8 cellular contexts compared by ENCODE assay signal in genomic region chr17:28416703-28417311, GRCh38. TPM values are rescaled to one million over a fixed set of nuclear protein-coding genes. Genes with fewer than 3 reads are reported as not detected.
A peak's percentile ranks its signal among the peaks of the same experiment; 100 is the strongest.
DNase-seq lines count a peak whose midpoint lies in the region; ATAC-seq and TF ChIP-seq lines count a peak whose summit lies in the region.

No MANE protein-coding gene starts in this region.

- no peak overlapping the region for H3K4me3 ChIP-seq in body of pancreas

- no peak overlapping the region for H3K27ac ChIP-seq in body of pancreas

- intact Hi-C loops in body of pancreas (cut with DNase I) = no loop called here

- H3K4me1 ChIP-seq in body of pancreas = no peaks in the 10 kb centered on the region

- ATAC-seq in body of pancreas = peak; percentile 96

- peak; percentile 49 to 74 (median 70) for TF ChIP-seq CTCF in body of pancreas (IDR thresholded peaks at IDR 0.05)

- 12 to 18% methylated on average over 9 to 13 of the region's 13 CpGs for WGBS in body of pancreas, 2 donors

- H3K36me3 ChIP-seq in body of pancreas (replicated peaks in 1 of 2; ENCODE audit: insufficient read depth in 1 of 2, low read depth in 2 of 2) = no peaks in the 10 kb centered on the region

- H3K27me3 ChIP-seq in body of pancreas = no peaks in the 10 kb centered on the region

- TF ChIP-seq POLR2A in body of pancreas (IDR thresholded peaks at IDR 0.05) = no peak

- H3K9me3 ChIP-seq in body of pancreas = no peaks in the 10 kb centered on the region

- DNase-seq in NK-92 treated with Interleukin-12 subunit alpha and Interleukin-12 subunit beta, amount 100 ng/mL, for 24 hours (lab: John Stamatoyannopoulos, UW) = peak; percentile 3
- DNase-seq in NK-92 (lab: John Stamatoyannopoulos, UW; ENCODE audit: unreplicated experiment) (no peak), NCI-H1092 treated with DMSO at 0.1 percent for 48 hours (lab: John Stamatoyannopoulos, UW) (peak; percentile 67), T follicular helper cell (ENCODE audit: low read depth) (peak; percentile 14), body of pancreas (peak; percentile 72 to 81 (median 80)), islet precursor cell (peak; percentile 93), middle frontal gyrus (ENCODE audit: extremely low spot score, low spot score) (no peak)
- peak; percentile 63 for DNase-seq in stimulated activated CD4-positive, alpha-beta T cell treated with anti-CD3 and anti-CD28 coated beads, Interleukin-4, amount 100 ng/mL, for 24 hours

RNA-seq across cellular contexts. Expression of gene SLC46A1, which starts 10.8 kb away (rescaled TPM):
- total RNA-seq in body of pancreas = 10 to 100 TPM in 1 of 2 donors, 1 to 10 TPM in 1; 8.6 to 17.6 TPM

RNA-seq across cellular contexts. Expression of gene SARM1, which starts 45.3 kb away (rescaled TPM):
- total RNA-seq in body of pancreas = 10 to 100 TPM; 13.7 to 33.9 TPM

RNA-seq across cellular contexts. Expression of gene VTN, which starts 46.7 kb away (rescaled TPM):
- 1 to 10 TPM; 4.2 to 6.6 TPM for total RNA-seq in body of pancreas

RNA-seq across cellular contexts. Expression of gene SEBOX, which starts 51.8 kb away (rescaled TPM):
- not detected for total RNA-seq in body of pancreas

RNA-seq across cellular contexts. Expression of gene SLC13A2, which starts 56.6 kb away (rescaled TPM):
- total RNA-seq in body of pancreas = 1 to 10 TPM in 1 of 2 donors, not detected in 1; 1.8 TPM

Comparison
In these comparisons a context has a peak if more than half of its experiments do, and no peak if none do; other contexts are left out.
1. DNase-seq: peak in NK-92 treated with Interleukin-12 subunit alpha and Interleukin-12 subunit beta, amount 100 ng/mL, for 24 hours (single experiment), NCI-H1092 treated with DMSO at 0.1 percent for 48 hours (single experiment), T follicular helper cell (single experiment), body of pancreas (4 of 4), islet precursor cell (single experiment) and stimulated activated CD4-positive, alpha-beta T cell treated with anti-CD3 and anti-CD28 coated beads, Interleukin-4, amount 100 ng/mL, for 24 hours (single experiment); none in NK-92 (single experiment) and middle frontal gyrus (single experiment).